In genomic region chr12:18461738-18462137, GRCh38 we compare ENCODE assay signal across 13 cellular contexts.
A peak's percentile ranks its signal among the peaks of the same experiment; 100 is the strongest.
DNase-seq lines count a peak whose midpoint lies in the region; ATAC-seq and TF ChIP-seq lines count a peak whose summit lies in the region.
"Had no signal": no experiment of that assay in that cellular context is flagged by ENCODE, and none has a peak within 500 bp of the region (broad histone marks: within the 10 kb centered on the region; RNA-seq: fewer than 3 reads in every experiment).

No MANE protein-coding gene starts in this region.

- no peak overlapping the region for H3K4me3 ChIP-seq in SK-N-SH (ENCODE audit: low read depth in 2 of 2, low read length in 1 of 2)
- H3K4me3 ChIP-seq in skeletal muscle satellite cell (ENCODE audit: low read length) = no peak overlapping the region
- no peak overlapping the region for H3K4me3 ChIP-seq in Peyer's patch
- H3K4me3 ChIP-seq: BLaER1 had no signal

- H3K4me3 Mint-ChIP-seq in stimulated activated effector memory CD8-positive, alpha-beta T cell treated with anti-CD3 and anti-CD28 coated beads, Interleukin-12 subunit alpha, Interleukin-12 subunit beta, amount 100 ng/mL, for 72 hours = no peak overlapping the region

- TF ChIP-seq CTCF in SK-N-SH (IDR thresholded peaks at IDR 0.05) (no peak), Peyer's patch (IDR thresholded peaks at IDR 0.05) (no peak)

- no peak overlapping the region for H3K9ac ChIP-seq in SK-N-SH
- no peak overlapping the region for H3K9ac ChIP-seq in skeletal muscle satellite cell (ENCODE audit: low read depth, low read length)
- H3K9ac ChIP-seq: BLaER1 had no signal

- H3K36me3 Mint-ChIP-seq in stimulated activated effector memory CD8-positive, alpha-beta T cell treated with anti-CD3 and anti-CD28 coated beads, Interleukin-12 subunit alpha, Interleukin-12 subunit beta, amount 100 ng/mL, for 72 hours = no peaks in the 10 kb centered on the region

- DNase-seq in EL (peak; percentile 31), SK-N-SH (no peak), fibroblast of gingiva (ENCODE audit: low read depth) (peak; percentile 44), NCI-H345 treated with DMSO at 0.1 percent for 48 hours (lab: John Stamatoyannopoulos, UW; ENCODE audit: unreplicated experiment) (no peak), Peyer's patch (no peak)
- DNase-seq in stimulated activated effector memory CD8-positive, alpha-beta T cell treated with anti-CD3 and anti-CD28 coated beads, Interleukin-12 subunit alpha, Interleukin-12 subunit beta, amount 100 ng/mL, for 72 hours (ENCODE audit: low spot score in 2 of 2) = no peak
- DNase-seq: DMS 273 treated with DMSO at 0.1 percent for 48 hours, NCI-H1694, NCI-H2107, NCI-H69, Right ventricle myocardium superior had no signal

- 40% methylated on average over 2 of the region's 2 CpGs for WGBS in SK-N-SH (ENCODE audit: low lambda C conversion rate)

- H3K9me3 ChIP-seq in SK-N-SH (no peaks in the 10 kb centered on the region), skeletal muscle satellite cell (replicated peaks; ENCODE audit: low read length) (no peaks in the 10 kb centered on the region), Peyer's patch (no peaks in the 10 kb centered on the region)
- H3K9me3 ChIP-seq: BLaER1 had no signal

- H3F3A ChIP-seq in SK-N-SH (replicated peaks; ENCODE audit: insufficient read depth) = peaks cover 10% of the 10 kb centered on the region

- H3K79me2 ChIP-seq in SK-N-SH (ENCODE audit: insufficient read depth) = no peaks in the 10 kb centered on the region

- CTCF ChIA-PET in SK-N-SH (lab: Yijun Ruan, JAX) = no interaction called here

- peak overlapping the region; percentile 12; the same call in 1 of the 2 replicates for H3K4me2 ChIP-seq in SK-N-SH
- peak overlapping the region; percentile 54 for H3K4me2 ChIP-seq in skeletal muscle satellite cell (ENCODE audit: low read length)
- H3K4me2 ChIP-seq: BLaER1 had no signal

- TF ChIP-seq EP300 in SK-N-SH (IDR thresholded peaks at IDR 0.05; ENCODE audit: borderline replicate concordance in 1 of 2, low read depth in 1 of 2, low read length in 1 of 2) = no peak

- H3K27ac Mint-ChIP-seq in stimulated activated effector memory CD8-positive, alpha-beta T cell treated with anti-CD3 and anti-CD28 coated beads, Interleukin-12 subunit alpha, Interleukin-12 subunit beta, amount 100 ng/mL, for 72 hours = no peak overlapping the region

- H4K20me1 ChIP-seq in SK-N-SH (ENCODE audit: insufficient read depth) = no peaks in the 10 kb centered on the region
- H4K20me1 ChIP-seq: BLaER1 had no signal

- H3K27me3 ChIP-seq in SK-N-SH (ENCODE audit: insufficient read depth) (no peaks in the 10 kb centered on the region), skeletal muscle satellite cell (ENCODE audit: control insufficient read depth, insufficient read depth, low read length) (no peaks in the 10 kb centered on the region), Peyer's patch (no peaks in the 10 kb centered on the region)
- H3K27me3 ChIP-seq: BLaER1 had no signal

- peaks cover 13% of the 10 kb centered on the region for H3K9me3 Mint-ChIP-seq in stimulated activated effector memory CD8-positive, alpha-beta T cell treated with anti-CD3 and anti-CD28 coated beads, Interleukin-12 subunit alpha, Interleukin-12 subunit beta, amount 100 ng/mL, for 72 hours

- peak overlapping the region; percentile 63 to 69; a peak in 2 of 4 replicates for H3K27ac ChIP-seq in SK-N-SH (ENCODE audit: low read depth in 2 of 2, low read length in 1 of 2)
- no peak overlapping the region for H3K27ac ChIP-seq in Peyer's patch
- H3K27ac ChIP-seq: BLaER1 had no signal

- H2AFZ ChIP-seq in SK-N-SH (ENCODE audit: low read depth) = no peak overlapping the region

- no peaks in the 10 kb centered on the region for H3K36me3 ChIP-seq in SK-N-SH (replicated peaks in 1 of 2; ENCODE audit: control insufficient read depth in 1 of 2, insufficient read depth in 2 of 2, low read length in 1 of 2)
- no peaks in the 10 kb centered on the region for H3K36me3 ChIP-seq in skeletal muscle satellite cell (ENCODE audit: insufficient read depth, low read length)
- H3K36me3 ChIP-seq in Peyer's patch = no peaks in the 10 kb centered on the region
- H3K36me3 ChIP-seq: BLaER1 had no signal

- H3K9me2 ChIP-seq in SK-N-SH = no peaks in the 10 kb centered on the region; the same call in 1 of the 2 replicates

- TF ChIP-seq RAD21 in SK-N-SH (IDR thresholded peaks at IDR 0.05; ENCODE audit: low read length) = no peak

- POLR2A ChIA-PET in SK-N-SH (lab: Yijun Ruan, JAX) = no interaction called here

- no peak for ATAC-seq in stimulated activated effector memory CD8-positive, alpha-beta T cell treated with anti-CD3 and anti-CD28 coated beads, Interleukin-12 subunit alpha, Interleukin-12 subunit beta, amount 100 ng/mL, for 72 hours

- H3K4me1 Mint-ChIP-seq in stimulated activated effector memory CD8-positive, alpha-beta T cell treated with anti-CD3 and anti-CD28 coated beads, Interleukin-12 subunit alpha, Interleukin-12 subunit beta, amount 100 ng/mL, for 72 hours = no peaks in the 10 kb centered on the region

- TF ChIP-seq POLR2A in Peyer's patch (IDR thresholded peaks at IDR 0.05) = no peak

- H3K4me1 ChIP-seq in SK-N-SH (ENCODE audit: control insufficient read depth in 1 of 2, insufficient read depth in 2 of 2, low read depth in 1 of 2, low read length in 1 of 2) = no peaks in the 10 kb centered on the region
- peaks cover 16% of the 10 kb centered on the region for H3K4me1 ChIP-seq in skeletal muscle satellite cell (ENCODE audit: control insufficient read depth, insufficient read depth, low read length)
- H3K4me1 ChIP-seq in Peyer's patch = no peaks in the 10 kb centered on the region
- H3K4me1 ChIP-seq: BLaER1 had no signal

TF ChIP-seq in SK-N-SH, 30 proteins besides CTCF, POLR2A, EP300 and RAD21:
- TF ChIP-seq TCF12 (IDR thresholded peaks at IDR 0.05) (no peak), EZH2phosphoT487 (IDR thresholded peaks at IDR 0.05; ENCODE audit: borderline replicate concordance, low read depth) (no peak), RXRA (IDR thresholded peaks at IDR 0.05; ENCODE audit: borderline replicate concordance, low read depth) (no peak), MXI1 (IDR thresholded peaks at IDR 0.05; ENCODE audit: low read depth, low read length) (no peak), REST (IDR thresholded peaks at IDR 0.05; ENCODE audit: low read depth, low read length) (no peak), USF2 (IDR thresholded peaks at IDR 0.05; ENCODE audit: borderline replicate concordance, low read depth, low read length) (no peak), FOXJ3 (CRISPR knock-in tag; IDR thresholded peaks at IDR 0.05) (no peak), FOXM1 (IDR thresholded peaks at IDR 0.05; ENCODE audit: low read depth) (no peak), NRF1 (IDR thresholded peaks at IDR 0.05; ENCODE audit: low read depth, low read length) (no peak), TEAD4 (IDR thresholded peaks at IDR 0.05; ENCODE audit: borderline replicate concordance, insufficient read depth) (no peak), MAX (IDR thresholded peaks at IDR 0.05; ENCODE audit: low read depth) (no peak), PBX3 (IDR thresholded peaks at IDR 0.05) (no peak), SIN3A (IDR thresholded peaks at IDR 0.05; ENCODE audit: borderline replicate concordance, low read depth, low read length) (no peak)

Comparison
In these comparisons a context has a peak if more than half of its experiments do, and no peak if none do; other contexts are left out.
1. DNase-seq: peak in EL (single experiment) and fibroblast of gingiva (single experiment); none in SK-N-SH (single experiment), NCI-H345 treated with DMSO at 0.1 percent for 48 hours (single experiment), Peyer's patch (0 of 3) and stimulated activated effector memory CD8-positive, alpha-beta T cell treated with anti-CD3 and anti-CD28 coated beads, Interleukin-12 subunit alpha, Interleukin-12 subunit beta, amount 100 ng/mL, for 72 hours (0 of 2).
2. H3K27ac ChIP-seq: peak in SK-N-SH (2 of 2); none in Peyer's patch (0 of 4).